In the genomic region with DNA sequence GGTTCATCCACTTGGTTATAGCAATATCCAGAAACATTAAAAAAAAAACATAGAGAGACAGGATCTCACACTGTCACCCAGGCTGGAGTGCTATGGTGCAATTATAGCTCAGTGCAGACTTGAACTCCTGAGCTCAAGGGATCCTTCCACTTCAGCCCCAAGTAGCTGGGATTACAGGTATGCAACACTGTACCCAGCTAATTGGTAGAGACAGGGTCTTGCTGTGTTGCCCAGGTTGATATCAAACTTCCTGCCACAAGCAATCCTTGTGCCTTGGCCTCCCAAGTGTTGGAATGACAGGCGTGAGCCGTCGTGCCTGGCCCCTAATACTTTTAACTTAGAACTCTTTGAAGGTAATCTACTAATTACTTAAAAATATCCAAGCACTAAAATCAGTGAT, we compare ENCODE assay signal across 36 cellular contexts. TPM values are rescaled to one million over a fixed set of nuclear protein-coding genes. Genes with fewer than 3 reads are reported as not detected.
"Had no signal": no experiment of that assay in that cellular context is flagged by ENCODE, and none has a peak within 500 bp of the region (broad histone marks: within the 10 kb centered on the region; RNA-seq: fewer than 3 reads in every experiment).

No MANE protein-coding gene starts in this region.

- H3K4me3 ChIP-seq: coronary artery, esophagus muscularis mucosa, gastrocnemius medialis had no signal

- H3K4me1 Mint-ChIP-seq: activated B cell treated with CpG ODN at 0.5 μM for 24 hours; central memory CD8-positive, alpha-beta T cell had no signal

- H3K36me3 ChIP-seq: brain microvascular endothelial cell, esophagus muscularis mucosa, gastrocnemius medialis, WERI-Rb-1 had no signal

- H3K9me3 ChIP-seq: esophagus muscularis mucosa, gastrocnemius medialis had no signal

- FAIRE-seq: astrocyte, bronchial epithelial cell had no signal

- H3K27ac Mint-ChIP-seq: activated B cell treated with CpG ODN at 0.5 μM for 24 hours; activated CD8-positive, alpha-beta T cell treated with anti-CD3 and anti-CD28 coated beads for 36 hours; activated naive CD8-positive, alpha-beta T cell; activated T-helper 17 cell treated with anti-CD3 and anti-CD28 coated beads, Interleukin-2, amount 50 U/mL, for 72 hours; effector memory CD8-positive, alpha-beta T cell; T-helper 17 cell; T-helper 2 cell treated with Interferon-gamma antibody and Interleukin-4, amounts not matched to agents 5 μg/mL and 100 μg/mL, for 36 hours had no signal

- H3K4me3 Mint-ChIP-seq: activated B cell treated with CpG ODN at 0.5 μM for 24 hours; activated CD8-positive, alpha-beta T cell treated with anti-CD3 and anti-CD28 coated beads for 36 hours; activated naive CD8-positive, alpha-beta T cell; activated T-cell treated with anti-CD3 and anti-CD28 coated beads, Interleukin-2, amount 50 U/mL, for 4 hours; activated T-helper 17 cell treated with anti-CD3 and anti-CD28 coated beads, Interleukin-2, amount 50 U/mL, for 72 hours; central memory CD8-positive, alpha-beta T cell; effector memory CD8-positive, alpha-beta T cell; T-helper 17 cell; T-helper 2 cell treated with Interferon-gamma antibody and Interleukin-4, amounts not matched to agents 5 μg/mL and 100 μg/mL, for 36 hours had no signal

- H3K36me3 Mint-ChIP-seq: activated naive CD8-positive, alpha-beta T cell had no signal

- H3K27ac ChIP-seq: brain microvascular endothelial cell, coronary artery, esophagus muscularis mucosa, foreskin keratinocyte, gastrocnemius medialis, WERI-Rb-1 had no signal

- H3K4me1 ChIP-seq: esophagus muscularis mucosa, foreskin keratinocyte, gastrocnemius medialis had no signal

- H3K9me3 Mint-ChIP-seq: activated B cell treated with CpG ODN at 0.5 μM for 24 hours; activated CD8-positive, alpha-beta T cell treated with anti-CD3 and anti-CD28 coated beads for 36 hours; activated T-cell treated with anti-CD3 and anti-CD28 coated beads, Interleukin-2, amount 50 U/mL, for 4 hours; activated T-helper 17 cell treated with anti-CD3 and anti-CD28 coated beads, Interleukin-2, amount 50 U/mL, for 72 hours; central memory CD8-positive, alpha-beta T cell; effector memory CD8-positive, alpha-beta T cell; T-helper 2 cell treated with Interferon-gamma antibody and Interleukin-4, amounts not matched to agents 5 μg/mL and 100 μg/mL, for 36 hours had no signal

- H3K27me3 ChIP-seq: brain microvascular endothelial cell, esophagus muscularis mucosa, gastrocnemius medialis had no signal

- DNase-seq: activated B cell treated with CpG ODN at 0.5 μM for 24 hours; activated CD4-positive, alpha-beta T cell treated with anti-CD3 and anti-CD28 coated beads for 48 hours; activated CD4-positive, alpha-beta T cell treated with anti-CD3 and anti-CD28 coated beads, Interleukin-2, amount 50 U/mL, for 1 hour; activated CD4-positive, alpha-beta T cell treated with anti-CD3 and anti-CD28 coated beads, Interleukin-2, amount 50 U/mL, for 48 hours; activated CD8-positive, alpha-beta memory T cell treated with anti-CD3 and anti-CD28 coated beads for 24 hours; activated CD8-positive, alpha-beta T cell treated with anti-CD3 and anti-CD28 coated beads for 36 hours; activated effector memory CD4-positive, alpha-beta T cell treated with Interleukin-2 at 50 U/mL for 16 hours; activated gamma-delta T cell treated with Interleukin-2 at 50 U/mL for 16 hours; activated naive CD4-positive, alpha-beta T cell treated with anti-CD3 and anti-CD28 coated beads, Interleukin-2, amount 50 U/mL, for 16 hours; activated naive CD4-positive, alpha-beta T cell treated with Interleukin-2 at 50 U/mL for 16 hours; activated T-cell treated with anti-CD3 and anti-CD28 coated beads, Interleukin-2, amount 50 U/mL, for 4 hours; amniotic stem cell; anterior cingulate cortex; brain microvascular endothelial cell; dermis blood vessel endothelial cell; effector CD4-positive, alpha-beta T cell; effector memory CD8-positive, alpha-beta T cell; erythroblast; foreskin keratinocyte; gastrocnemius medialis; glutamatergic neuron; T-helper 1 cell; T-helper 17 cell; T1000; WERI-Rb-1 had no signal

RNA-seq across cellular contexts. Expression of gene SLC17A1, which starts 0.8 kb away (rescaled TPM):
- total RNA-seq: activated B cell treated with CpG ODN at 0.5 μM for 24 hours; activated CD8-positive, alpha-beta T cell treated with anti-CD3 and anti-CD28 coated beads for 36 hours; activated T-cell treated with anti-CD3 and anti-CD28 coated beads, Interleukin-2, amount 50 U/mL, for 4 hours; activated T-helper 17 cell treated with anti-CD3 and anti-CD28 coated beads, Interleukin-2, amount 50 U/mL, for 72 hours; astrocyte; bronchial epithelial cell; cardiac septum; cerebellum; dermis blood vessel endothelial cell; esophagus muscularis mucosa; foreskin keratinocyte; gastrocnemius medialis had no signal
- polyA plus RNA-seq: adipose tissue, foreskin keratinocyte had no signal

RNA-seq across cellular contexts. Expression of gene SLC17A3, which starts 41.4 kb away (rescaled TPM):
- total RNA-seq: activated B cell treated with CpG ODN at 0.5 μM for 24 hours; activated CD8-positive, alpha-beta T cell treated with anti-CD3 and anti-CD28 coated beads for 36 hours; astrocyte; bronchial epithelial cell; cardiac septum; cerebellum; esophagus muscularis mucosa; foreskin keratinocyte had no signal
- polyA plus RNA-seq: adipose tissue, foreskin keratinocyte had no signal
